In genomic region chr4:168831585-168831918, GRCh38 we compare ENCODE assay signal across 8 cellular contexts.
DNase-seq lines count a peak whose midpoint lies in the region; ATAC-seq and TF ChIP-seq lines count a peak whose summit lies in the region.

No MANE protein-coding gene starts in this region.

- H3K9me3 ChIP-seq in HUES48 (ENCODE audit: control insufficient read depth, insufficient read depth, low read length) (no peaks in the 10 kb centered on the region), muscle layer of duodenum (ENCODE audit: control insufficient read depth in 1 of 2, low read length in 2 of 2) (no peaks in the 10 kb centered on the region)

- H3K4me3 ChIP-seq in GM12875 (ENCODE audit: low read depth, low read length) (peak overlapping the region; percentile 35), HUES48 (ENCODE audit: low read depth, low read length) (peak overlapping the region; percentile 69), muscle layer of duodenum (ENCODE audit: low read depth in 1 of 2, low read length in 2 of 2) (peak overlapping the region; percentile 77 to 83)

- H3K9ac ChIP-seq in HUES48 (ENCODE audit: low read depth, low read length) = peak overlapping the region; percentile 89

- H3K36me3 ChIP-seq in HUES48 (ENCODE audit: control insufficient read depth, insufficient read depth, low read length) (no peaks in the 10 kb centered on the region), muscle layer of duodenum (ENCODE audit: control insufficient read depth in 1 of 2, insufficient read depth in 2 of 2, low read length in 2 of 2) (peaks cover 0 to 4% of the 10 kb centered on the region in 2 donors)

- TF ChIP-seq CTCF in GM12875 (IDR thresholded peaks at IDR 0.05; ENCODE audit: borderline replicate concordance, insufficient read depth, low read depth, low read length) = no peak

- H3K4me1 ChIP-seq in HUES48 (ENCODE audit: control insufficient read depth, insufficient read depth, low read length) (peaks cover 15% of the 10 kb centered on the region), muscle layer of duodenum (ENCODE audit: control insufficient read depth in 1 of 2, insufficient read depth in 2 of 2, low read length in 2 of 2) (peaks cover 9% of the 10 kb centered on the region in 2 donors)

- H3K27me3 ChIP-seq in HUES48 (ENCODE audit: control insufficient read depth, insufficient read depth, low read length) (peaks cover 23% of the 10 kb centered on the region), muscle layer of duodenum (ENCODE audit: low read depth, low read length) (no peaks in the 10 kb centered on the region)

- ATAC-seq in HG02870 (IDR thresholded peaks at IDR 0.05; ENCODE audit: unreplicated experiment) = no peak

- DNase-seq in caudate nucleus (lab: John Stamatoyannopoulos, UW) (no peak), iPS-NIHi11 (ENCODE audit: low spot score) (no peak), NCI-H2107 (lab: John Stamatoyannopoulos, UW) (no peak), NCI-H1417 treated with DMSO at 0.1 percent for 48 hours (lab: John Stamatoyannopoulos, UW) (no peak)

- H3K27ac ChIP-seq in HUES48 (ENCODE audit: low read depth, low read length) (peak overlapping the region; percentile 21), caudate nucleus (ENCODE audit: low read depth, low read length) (peak overlapping the region; percentile 88), muscle layer of duodenum (ENCODE audit: low read length) (peak overlapping the region; percentile 91)

Comparison
In these comparisons a context has a peak if more than half of its experiments do, and no peak if none do; other contexts are left out.
1. H3K27ac ChIP-seq: peak in every context shown above with its lines; median percentile 91 in muscle layer of duodenum; 88 in caudate nucleus; 21 in HUES48.